ENCODE assay signal across 2 cellular contexts in genomic region chr10:30997536-30998252, GRCh38.
TF ChIP-seq lines count a peak whose summit lies in the region.

No MANE protein-coding gene starts in this region.

TF ChIP-seq in HepG2, 621 proteins besides CTCF, POLR2A, EP300 and RAD21:
- TF ChIP-seq ZBTB40 (IDR thresholded peaks at IDR 0.05) (no peak), ZBTB40 (CRISPR knock-in tag; IDR thresholded peaks at IDR 0.05) (no peak), ZNF691 (CRISPR knock-in tag; IDR thresholded peaks at IDR 0.05; ENCODE audit: borderline replicate concordance, low read depth) (no peak), SMAD3 (CRISPR knock-in tag; IDR thresholded peaks at IDR 0.05) (no peak), SP1 (IDR thresholded peaks at IDR 0.05) (no peak), SP1 (CRISPR knock-in tag; IDR thresholded peaks at IDR 0.05) (no peak), ZNF816 (CRISPR knock-in tag; IDR thresholded peaks at IDR 0.05; ENCODE audit: borderline replicate concordance) (no peak), NCOR1 (IDR thresholded peaks at IDR 0.05; ENCODE audit: borderline replicate concordance, low read length) (no peak), TEAD3 (CRISPR knock-in tag; optimal IDR thresholded peaks at IDR 0.05; ENCODE audit: borderline replicate concordance) (no peak), CSRNP1 (CRISPR knock-in tag; IDR thresholded peaks at IDR 0.05) (no peak), ETV6 (CRISPR knock-in tag; conservative IDR thresholded peaks at IDR 0.05) (no peak), THYN1 (CRISPR knock-in tag; IDR thresholded peaks at IDR 0.05; ENCODE audit: borderline replicate concordance, low read depth) (no peak), ZNF563 (CRISPR knock-in tag; IDR thresholded peaks at IDR 0.05) (no peak), ZNF772 (CRISPR knock-in tag; IDR thresholded peaks at IDR 0.05) (no peak), ERF (CRISPR knock-in tag; IDR thresholded peaks at IDR 0.05) (no peak), ZNF550 (CRISPR knock-in tag; IDR thresholded peaks at IDR 0.05; ENCODE audit: borderline replicate concordance) (no peak), IRX3 (CRISPR knock-in tag; IDR thresholded peaks at IDR 0.05; ENCODE audit: borderline replicate concordance, low read depth) (no peak), ZNF496 (CRISPR knock-in tag; IDR thresholded peaks at IDR 0.05; ENCODE audit: insufficient replicate concordance) (no peak)
TF ChIP-seq in HepG2: peak in this region for 0.

TF ChIP-seq in endothelial cell of umbilical vein, 7 proteins besides CTCF, POLR2A, EP300 and RAD21:
- TF ChIP-seq POLR2AphosphoS5 (IDR thresholded peaks at IDR 0.05; ENCODE audit: insufficient read depth, low read depth, low read length) (no peak), MYC (IDR thresholded peaks at IDR 0.05; ENCODE audit: low read depth, low read length) (no peak), FOS (IDR thresholded peaks at IDR 0.05; ENCODE audit: borderline replicate concordance, insufficient read depth, low read length) (no peak)
